Comparison of ENCODE assay signal across 8 cellular contexts in genomic region chr11:34356918-34357645, GRCh38. TPM values are rescaled to one million over a fixed set of nuclear protein-coding genes. Genes with fewer than 3 reads are reported as not detected.
DNase-seq lines count a peak whose midpoint lies in the region; ATAC-seq and TF ChIP-seq lines count a peak whose summit lies in the region.

No MANE protein-coding gene starts in this region.

- no peaks in the 10 kb centered on the region for H3K36me3 Mint-ChIP-seq in activated naive CD4-positive, alpha-beta T cell treated with anti-CD3 and anti-CD28 coated beads, Interleukin-2, amount 10 ng/mL, durations not matched to agents 7 days and 5 days
- H3K36me3 Mint-ChIP-seq in glutamatergic neuron (ENCODE audit: unreplicated experiment), result peaks cover 5% of the 10 kb centered on the region

- peaks cover 50% of the 10 kb centered on the region for H3K27me3 Mint-ChIP-seq in activated naive CD4-positive, alpha-beta T cell treated with anti-CD3 and anti-CD28 coated beads, Interleukin-2, amount 10 ng/mL, durations not matched to agents 7 days and 5 days
- peaks cover 24% of the 10 kb centered on the region for H3K27me3 Mint-ChIP-seq in glutamatergic neuron (ENCODE audit: unreplicated experiment)

- peaks cover 2% of the 10 kb centered on the region for H3K4me1 ChIP-seq in urinary bladder (ENCODE audit: insufficient read depth)

- no peaks in the 10 kb centered on the region for H3K9me3 Mint-ChIP-seq in activated naive CD4-positive, alpha-beta T cell treated with anti-CD3 and anti-CD28 coated beads, Interleukin-2, amount 10 ng/mL, durations not matched to agents 7 days and 5 days
- H3K9me3 Mint-ChIP-seq in glutamatergic neuron (ENCODE audit: unreplicated experiment), result peaks cover 10% of the 10 kb centered on the region

- H3K27ac ChIP-seq in RWPE1 (peak overlapping the region; percentile 92), urinary bladder (ENCODE audit: low read depth) (no peak overlapping the region)

- POLR2A ChIA-PET in RWPE1 (lab: Yijun Ruan, JAX; ENCODE audit: low non-redundant PET), result interaction anchor here (0.6 to 2.3 kb wide), 5 partner anchors 12 to 182 kb away, joined by 3 to 6 read pairs (median 4); no protein-coding TSS in a partner anchor

- ATAC-seq in HG03066 (IDR thresholded peaks at IDR 0.05; ENCODE audit: low read depth, unreplicated experiment) (peak; percentile 16), omental fat pad (ENCODE audit: low FRiP score) (peak; percentile 17), HG03095 (IDR thresholded peaks at IDR 0.05; ENCODE audit: unreplicated experiment) (no peak)

- peak; percentile 20; the same call in 1 of the 2 replicates for TF ChIP-seq CTCF in GM12875 (IDR thresholded peaks at IDR 0.05; ENCODE audit: borderline replicate concordance, insufficient read depth, low read depth, low read length)
- TF ChIP-seq CTCF in RWPE1 (conservative IDR thresholded peaks at IDR 0.05; ENCODE audit: low read depth), result no peak; the same call in 1 of the 2 replicates
- TF ChIP-seq CTCF in glutamatergic neuron (IDR thresholded peaks at IDR 0.05; ENCODE audit: partially characterized antibody, unreplicated experiment), result no peak
- no peak for TF ChIP-seq CTCF in omental fat pad (IDR thresholded peaks at IDR 0.05)

- CTCF ChIA-PET in RWPE1 (lab: Yijun Ruan, JAX), result interaction anchor here (0.6 to 3.4 kb wide), 10 partner anchors 10 to 1014 kb away, joined by 3 to 39 read pairs (median 4); no protein-coding TSS in a partner anchor
- CTCF ChIA-PET in activated naive CD4-positive, alpha-beta T cell treated with anti-CD3 and anti-CD28 coated beads, Interleukin-2, amount 10 ng/mL, durations not matched to agents 7 days and 5 days (lab: Charles Lee), result interaction anchor here (1.0 to 3.6 kb wide), 13 partner anchors 10 to 359 kb away, joined by 3 to 73 read pairs (median 5); partner anchors contain the start of gene NAT10

- peak overlapping the region; percentile 76 for H3K4me3 Mint-ChIP-seq in activated naive CD4-positive, alpha-beta T cell treated with anti-CD3 and anti-CD28 coated beads, Interleukin-2, amount 10 ng/mL, durations not matched to agents 7 days and 5 days
- peak overlapping the region; percentile 85 for H3K4me3 Mint-ChIP-seq in glutamatergic neuron (ENCODE audit: unreplicated experiment)

- H3K4me3 ChIP-seq in GM12875 (ENCODE audit: low read depth, low read length), result peak overlapping the region; percentile 54
- peak overlapping the region; percentile 54 for H3K4me3 ChIP-seq in urinary bladder (ENCODE audit: low read depth, low read length)

- WGBS in urinary bladder, result under 1% methylated on average over 82 of the region's 82 CpGs

- peaks cover 23% of the 10 kb centered on the region for H3K4me1 Mint-ChIP-seq in activated naive CD4-positive, alpha-beta T cell treated with anti-CD3 and anti-CD28 coated beads, Interleukin-2, amount 10 ng/mL, durations not matched to agents 7 days and 5 days
- peaks cover 21% of the 10 kb centered on the region for H3K4me1 Mint-ChIP-seq in glutamatergic neuron (ENCODE audit: low read depth, unreplicated experiment)

- DNase-seq in RWPE1 (ENCODE audit: low spot score), result peak; percentile 34
- peak; percentile 64 for DNase-seq in activated naive CD4-positive, alpha-beta T cell treated with anti-CD3 and anti-CD28 coated beads, Interleukin-2, amount 10 ng/mL, durations not matched to agents 7 days and 5 days
- DNase-seq in glutamatergic neuron, result peak; percentile 73
- no peak for DNase-seq in omental fat pad (ENCODE audit: low spot score)

- no peak overlapping the region for H3K27ac Mint-ChIP-seq in activated naive CD4-positive, alpha-beta T cell treated with anti-CD3 and anti-CD28 coated beads, Interleukin-2, amount 10 ng/mL, durations not matched to agents 7 days and 5 days
- peak overlapping the region; percentile 65 for H3K27ac Mint-ChIP-seq in glutamatergic neuron (ENCODE audit: unreplicated experiment)

- H3K36me3 ChIP-seq in urinary bladder (ENCODE audit: insufficient read depth), result no peaks in the 10 kb centered on the region

RNA-seq across cellular contexts. Expression of gene ABTB2, which starts 0.7 kb away (rescaled TPM):
- total RNA-seq in glutamatergic neuron (ENCODE audit: unreplicated experiment) (9.3 TPM), omental fat pad (1 to 10 TPM; 3.4 to 6.2 (median 4.2) TPM), urinary bladder (3.2 TPM)
- polyA plus RNA-seq in urinary bladder, result 4.4 TPM
